10 cellular contexts compared by ENCODE assay signal in the genomic region with DNA sequence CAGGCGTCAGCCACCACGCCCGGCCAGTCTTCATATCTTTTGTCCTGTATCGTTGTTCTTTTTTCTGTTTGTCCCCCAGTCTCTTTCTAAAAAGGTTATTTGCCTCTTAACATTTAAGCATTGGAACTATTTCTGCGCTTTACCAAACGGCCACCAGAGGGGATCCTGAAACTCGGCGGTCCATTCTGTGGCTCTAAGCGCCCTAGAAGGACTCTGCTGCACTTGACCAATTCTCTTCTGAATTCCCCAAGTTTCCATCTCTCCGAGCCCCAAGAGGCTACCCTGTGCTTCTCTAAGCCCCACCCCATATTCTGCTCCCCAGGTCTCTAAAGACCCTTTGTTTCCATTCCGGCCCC. TPM values are rescaled to one million over a fixed set of nuclear protein-coding genes. Genes with fewer than 3 reads are reported as not detected.
DNase-seq lines count a peak whose midpoint lies in the region; ATAC-seq, FAIRE-seq and TF ChIP-seq lines count a peak whose summit lies in the region.
"Had no signal": no experiment of that assay in that cellular context is flagged by ENCODE, and none has a peak within 500 bp of the region (broad histone marks: within the 10 kb centered on the region; RNA-seq: fewer than 3 reads in every experiment).

No MANE protein-coding gene starts in this region.

- no peak for ATAC-seq in GM18873 (IDR thresholded peaks at IDR 0.05; ENCODE audit: low FRiP score, unreplicated experiment)
- ATAC-seq in stimulated activated memory B cell treated with anti-CD40 and anti-IgM and Interleukin-4, amounts not matched to agents 10 μg/mL and 1 μg/mL and 100 μg/mL, for 72 hours = no peak

- H3K4me1 ChIP-seq in endodermal cell (ENCODE audit: control insufficient read depth, insufficient read depth, low read length) = peaks cover 4% of the 10 kb centered on the region

- H3K36me3 Mint-ChIP-seq in endodermal cell (ENCODE audit: low read depth) (no peaks in the 10 kb centered on the region), osteocyte (ENCODE audit: unreplicated experiment) (no peaks in the 10 kb centered on the region)
- H3K36me3 Mint-ChIP-seq in stimulated activated memory B cell treated with anti-CD40 and anti-IgM and Interleukin-4, amounts not matched to agents 10 μg/mL and 1 μg/mL and 100 μg/mL, for 72 hours = no peaks in the 10 kb centered on the region

- no peak overlapping the region for H3K27ac ChIP-seq in endodermal cell (ENCODE audit: low read depth, low read length)
- H3K27ac ChIP-seq: epithelial cell of prostate had no signal

- H3K4me3 ChIP-seq in GM12865 (ENCODE audit: low read depth, low read length) (no peak overlapping the region), endodermal cell (ENCODE audit: low read length) (peak overlapping the region; percentile 74)

- no peaks in the 10 kb centered on the region for H3K36me3 ChIP-seq in endodermal cell (ENCODE audit: control insufficient read depth, insufficient read depth, low read length)

- H3K9me3 Mint-ChIP-seq in endodermal cell (no peaks in the 10 kb centered on the region), osteocyte (ENCODE audit: unreplicated experiment) (no peaks in the 10 kb centered on the region)
- H3K9me3 Mint-ChIP-seq in stimulated activated memory B cell treated with anti-CD40 and anti-IgM and Interleukin-4, amounts not matched to agents 10 μg/mL and 1 μg/mL and 100 μg/mL, for 72 hours = no peaks in the 10 kb centered on the region

- H3K4me3 Mint-ChIP-seq in endodermal cell (peak overlapping the region; percentile 68), osteocyte (ENCODE audit: unreplicated experiment) (no peak overlapping the region)
- H3K4me3 Mint-ChIP-seq in stimulated activated memory B cell treated with anti-CD40 and anti-IgM and Interleukin-4, amounts not matched to agents 10 μg/mL and 1 μg/mL and 100 μg/mL, for 72 hours = no peak overlapping the region
- H3K4me3 Mint-ChIP-seq: T-helper 1 cell treated with Interleukin-12 subunit alpha and Interleukin-12 subunit beta and Interleukin-4 antibody, amounts not matched to agents 30 μg/mL and 1 μg/mL, for 36 hours had no signal

- H3K27me3 Mint-ChIP-seq in endodermal cell (ENCODE audit: insufficient read depth) (peaks cover 50% of the 10 kb centered on the region), osteocyte (ENCODE audit: unreplicated experiment) (peaks cover 30% of the 10 kb centered on the region)
- peaks cover 34% of the 10 kb centered on the region for H3K27me3 Mint-ChIP-seq in stimulated activated memory B cell treated with anti-CD40 and anti-IgM and Interleukin-4, amounts not matched to agents 10 μg/mL and 1 μg/mL and 100 μg/mL, for 72 hours

- DNase-seq in GM12865 (ENCODE audit: low read depth) (no peak), NCI-H146 (lab: John Stamatoyannopoulos, UW) (peak; percentile 74), endodermal cell (peak; percentile 82), osteocyte (ENCODE audit: extremely low spot score, unreplicated experiment) (no peak), AG08395 (ENCODE audit: low spot score) (no peak), H54 (ENCODE audit: insufficient read length, low spot score) (no peak)

- H3K27ac Mint-ChIP-seq in endodermal cell (no peak overlapping the region), osteocyte (ENCODE audit: unreplicated experiment) (no peak overlapping the region)
- no peak overlapping the region for H3K27ac Mint-ChIP-seq in stimulated activated memory B cell treated with anti-CD40 and anti-IgM and Interleukin-4, amounts not matched to agents 10 μg/mL and 1 μg/mL and 100 μg/mL, for 72 hours
- H3K27ac Mint-ChIP-seq: T-helper 1 cell treated with Interleukin-12 subunit alpha and Interleukin-12 subunit beta and Interleukin-4 antibody, amounts not matched to agents 30 μg/mL and 1 μg/mL, for 36 hours had no signal

- FAIRE-seq in H54 (lab: Jason Lieb, UNC) = no peak

- H3K9ac ChIP-seq in endodermal cell (ENCODE audit: extremely low read depth, low read length, poor library complexity, severe bottlenecking) = no peak overlapping the region

- no peak for TF ChIP-seq POLR2A in H54 (IDR thresholded peaks at IDR 0.05; ENCODE audit: low read depth, low read length)

- peaks cover 55% of the 10 kb centered on the region for H3K27me3 ChIP-seq in endodermal cell (ENCODE audit: control insufficient read depth, insufficient read depth, low read length, poor library complexity, severe bottlenecking)

- peaks cover 12% of the 10 kb centered on the region for H3K4me1 Mint-ChIP-seq in endodermal cell
- H3K4me1 Mint-ChIP-seq in osteocyte (ENCODE audit: unreplicated experiment) = no peaks in the 10 kb centered on the region
- no peaks in the 10 kb centered on the region for H3K4me1 Mint-ChIP-seq in stimulated activated memory B cell treated with anti-CD40 and anti-IgM and Interleukin-4, amounts not matched to agents 10 μg/mL and 1 μg/mL and 100 μg/mL, for 72 hours

- no peaks in the 10 kb centered on the region for H3K9me3 ChIP-seq in endodermal cell (ENCODE audit: control insufficient read depth, low read length)

- TF ChIP-seq CTCF in GM12865 (IDR thresholded peaks at IDR 0.05; ENCODE audit: insufficient read depth, low read depth, low read length, missing control alignments) (peak; percentile 26), endodermal cell (conservative IDR thresholded peaks at IDR 0.05) (peak; percentile 82), osteocyte (IDR thresholded peaks at IDR 0.05) (peak; percentile 40)

- 26 to 42% methylated on average over 7 to 11 of the region's 11 CpGs for WGBS in endodermal cell (ENCODE audit: insufficient coverage in 1 of 2, insufficient read length in 1 of 2), 2 experiments

RNA-seq across cellular contexts. Expression of gene REG3G, which starts 33.1 kb away (rescaled TPM):
- total RNA-seq in endodermal cell (not detected), osteocyte (not detected in 2 replicates)
- not detected for polyA plus RNA-seq in endodermal cell (2013, experiment 1 of 2)
- polyA plus RNA-seq in endodermal cell (2013, experiment 2 of 2) = not detected

Comparison
In these comparisons a context has a peak if more than half of its experiments do, and no peak if none do; other contexts are left out.
1. DNase-seq: peak in NCI-H146 (single experiment) and endodermal cell (single experiment); none in GM12865 (single experiment), osteocyte (single experiment), AG08395 (single experiment) and H54 (single experiment).
2. CTCF ChIP-seq: peak in every context shown above with its lines; median percentile 82 in endodermal cell; 40 in osteocyte; 26 in GM12865.